15 cellular contexts compared by ENCODE assay signal in the genomic region with DNA sequence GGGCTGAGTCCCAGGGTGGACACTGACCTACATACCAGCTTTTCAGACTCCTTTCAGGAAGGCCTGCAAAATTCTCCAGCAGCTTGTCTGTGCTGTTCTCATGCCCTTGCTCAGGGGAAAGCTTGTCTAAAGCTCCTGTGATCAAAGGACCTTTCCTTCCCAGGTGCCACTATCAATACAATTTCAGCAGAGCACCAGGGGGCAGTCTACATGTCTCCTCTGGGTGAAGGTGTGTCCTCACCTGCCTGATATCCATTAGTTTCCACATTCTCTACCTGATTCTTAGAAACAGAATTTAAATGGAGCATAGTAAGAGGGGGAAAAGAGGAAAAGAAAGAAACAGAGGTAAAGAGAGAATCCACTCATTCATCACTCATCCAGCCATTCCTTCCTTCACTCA.
A peak's percentile ranks its signal among the peaks of the same experiment; 100 is the strongest.
DNase-seq lines count a peak whose midpoint lies in the region; ATAC-seq and TF ChIP-seq lines count a peak whose summit lies in the region.
"Had no signal": no experiment of that assay in that cellular context is flagged by ENCODE, and none has a peak within 500 bp of the region (broad histone marks: within the 10 kb centered on the region; RNA-seq: fewer than 3 reads in every experiment).

No MANE protein-coding gene starts in this region.

- H3K27me3 ChIP-seq in RWPE2 (ENCODE audit: insufficient read depth, poor library complexity, severe bottlenecking), result no peaks in the 10 kb centered on the region
- no peaks in the 10 kb centered on the region for H3K27me3 ChIP-seq in upper lobe of right lung

- no peak overlapping the region for H3K4me3 ChIP-seq in RWPE2 (ENCODE audit: severe bottlenecking)
- H3K4me3 ChIP-seq in upper lobe of right lung, result no peak overlapping the region
- no peak overlapping the region for H3K4me3 ChIP-seq in coronary artery
- H3K4me3 ChIP-seq: skin epidermis had no signal

- no peaks in the 10 kb centered on the region for H3K4me1 ChIP-seq in RWPE2 (ENCODE audit: insufficient read depth, poor library complexity, severe bottlenecking)
- H3K4me1 ChIP-seq in upper lobe of right lung, result no peaks in the 10 kb centered on the region

- H3K4me1 Mint-ChIP-seq in activated naive CD4-positive, alpha-beta T cell treated with anti-CD3 and anti-CD28 coated beads for 36 hours (ENCODE audit: low read depth), result no peaks in the 10 kb centered on the region
- H3K4me1 Mint-ChIP-seq: stimulated activated naive B cell treated with anti-CD40 and anti-IgM and Interleukin-4, amounts not matched to agents 10 μg/mL and 1 μg/mL and 100 μg/mL, for 72 hours had no signal

- peak; percentile 4 for DNase-seq in activated naive CD4-positive, alpha-beta T cell treated with anti-CD3 and anti-CD28 coated beads for 36 hours
- DNase-seq in activated naive CD4-positive, alpha-beta T cell treated with Interleukin-2 at 50 U/mL for 16 hours, result no peak
- DNase-seq in RWPE2 (ENCODE audit: low spot score) (no peak), islet precursor cell (peak; percentile 53), upper lobe of right lung (no peak), coronary artery (ENCODE audit: low spot score) (no peak)
- DNase-seq: activated CD4-positive, alpha-beta T cell treated with anti-CD3 and anti-CD28 coated beads, Interleukin-2, amount 50 U/mL, for 48 hours; activated T-cell treated with anti-CD3 and anti-CD28 coated beads, Interleukin-2, amount 50 U/mL, for 48 hours; GF-D8; NCI-H1694 treated with DMSO at 0.1 percent for 48 hours; NCI-H510A; stimulated activated naive B cell treated with anti-CD40 and anti-IgM and Interleukin-4, amounts not matched to agents 10 μg/mL and 1 μg/mL and 100 μg/mL, for 72 hours had no signal

- no peak overlapping the region for H3K4me3 Mint-ChIP-seq in activated naive CD4-positive, alpha-beta T cell treated with anti-CD3 and anti-CD28 coated beads for 36 hours
- H3K4me3 Mint-ChIP-seq: stimulated activated naive B cell treated with anti-CD40 and anti-IgM and Interleukin-4, amounts not matched to agents 10 μg/mL and 1 μg/mL and 100 μg/mL, for 72 hours had no signal

- CTCF ChIA-PET in activated naive CD4-positive, alpha-beta T cell treated with anti-CD3 and anti-CD28 coated beads for 36 hours (lab: Charles Lee), result interaction anchor here (0.6 kb wide), 1 partner anchor 21 kb away, joined by 3 read pairs; no protein-coding TSS in a partner anchor

- peaks cover 11% of the 10 kb centered on the region for H3K27me3 Mint-ChIP-seq in activated naive CD4-positive, alpha-beta T cell treated with anti-CD3 and anti-CD28 coated beads for 36 hours (ENCODE audit: low read depth)
- H3K27me3 Mint-ChIP-seq: stimulated activated naive B cell treated with anti-CD40 and anti-IgM and Interleukin-4, amounts not matched to agents 10 μg/mL and 1 μg/mL and 100 μg/mL, for 72 hours had no signal

- no peaks in the 10 kb centered on the region for H3K9me3 ChIP-seq in RWPE2 (ENCODE audit: severe bottlenecking)
- no peaks in the 10 kb centered on the region for H3K9me3 ChIP-seq in upper lobe of right lung

- no peaks in the 10 kb centered on the region for H3K9me3 Mint-ChIP-seq in activated naive CD4-positive, alpha-beta T cell treated with anti-CD3 and anti-CD28 coated beads for 36 hours

- no peak overlapping the region for H3K27ac ChIP-seq in RWPE2 (ENCODE audit: poor library complexity, severe bottlenecking)
- no peak overlapping the region for H3K27ac ChIP-seq in upper lobe of right lung
- no peak overlapping the region for H3K27ac ChIP-seq in coronary artery
- H3K27ac ChIP-seq: skin epidermis had no signal

- ATAC-seq in RWPE2 (ENCODE audit: low read depth) (peak; percentile 27; the same call in 2 of the 3 replicates), upper lobe of right lung (peak; percentile 54), HG03571 (IDR thresholded peaks at IDR 0.05; ENCODE audit: unreplicated experiment) (no peak), GM19463 (IDR thresholded peaks at IDR 0.05; ENCODE audit: unreplicated experiment) (no peak)

- H3K27ac Mint-ChIP-seq in activated naive CD4-positive, alpha-beta T cell treated with anti-CD3 and anti-CD28 coated beads for 36 hours, result no peak overlapping the region
- H3K27ac Mint-ChIP-seq: stimulated activated naive B cell treated with anti-CD40 and anti-IgM and Interleukin-4, amounts not matched to agents 10 μg/mL and 1 μg/mL and 100 μg/mL, for 72 hours had no signal

- intact Hi-C loops in activated naive CD4-positive, alpha-beta T cell treated with anti-CD3 and anti-CD28 coated beads for 36 hours (cut with micrococcal nuclease), result no loop called here
- intact Hi-C loops in upper lobe of right lung (cut with DNase I), result no loop called here

- TF ChIP-seq CTCF in RWPE2 (IDR thresholded peaks at IDR 0.05; ENCODE audit: poor library complexity, severe bottlenecking) (no peak), upper lobe of right lung (IDR thresholded peaks at IDR 0.05) (peak; percentile 11), coronary artery (IDR thresholded peaks at IDR 0.05) (no peak)

- H3K36me3 ChIP-seq in RWPE2 (ENCODE audit: low read depth) (no peaks in the 10 kb centered on the region), upper lobe of right lung (no peaks in the 10 kb centered on the region)

- H3K36me3 Mint-ChIP-seq in activated naive CD4-positive, alpha-beta T cell treated with anti-CD3 and anti-CD28 coated beads for 36 hours (ENCODE audit: low read depth), result no peaks in the 10 kb centered on the region
- H3K36me3 Mint-ChIP-seq: stimulated activated naive B cell treated with anti-CD40 and anti-IgM and Interleukin-4, amounts not matched to agents 10 μg/mL and 1 μg/mL and 100 μg/mL, for 72 hours had no signal

Comparison
In these comparisons a context has a peak if more than half of its experiments do, and no peak if none do; other contexts are left out.
1. DNase-seq: peak in activated naive CD4-positive, alpha-beta T cell treated with anti-CD3 and anti-CD28 coated beads for 36 hours (single experiment) and islet precursor cell (single experiment); none in activated naive CD4-positive, alpha-beta T cell treated with Interleukin-2 at 50 U/mL for 16 hours (single experiment), RWPE2 (single experiment), upper lobe of right lung (single experiment) and coronary artery (single experiment).
2. ATAC-seq: peak in RWPE2 (single experiment) and upper lobe of right lung (single experiment); none in HG03571 (single experiment) and GM19463 (single experiment).